ENCODE assay signal across 1 cellular context in the genomic region with DNA sequence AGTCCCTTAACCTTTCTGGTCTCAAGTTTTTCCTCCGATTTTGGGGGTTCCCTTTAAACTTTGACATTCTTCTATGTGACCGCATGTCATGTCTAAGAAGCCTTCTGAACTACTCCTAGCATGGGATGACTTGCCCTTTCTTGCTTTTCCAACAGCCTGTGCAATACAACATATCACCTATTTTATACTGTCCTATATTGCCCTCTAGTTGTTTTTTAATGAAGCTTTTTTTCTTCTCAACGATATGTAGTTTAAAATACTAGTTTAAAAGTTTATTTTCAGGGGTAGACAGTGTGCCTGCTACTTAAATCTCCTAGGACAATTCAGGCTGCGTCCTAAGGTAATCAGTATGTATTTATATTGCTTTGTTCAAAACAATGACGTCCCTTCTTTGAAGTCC.
TF ChIP-seq lines count a peak whose summit lies in the region.

No MANE protein-coding gene starts in this region.

TF ChIP-seq in SK-N-SH, 30 proteins besides CTCF, POLR2A, EP300 and RAD21 (continued from another document):
- TF ChIP-seq SMC3 (IDR thresholded peaks at IDR 0.05; ENCODE audit: low read depth, low read length) (no peak), RXRA (IDR thresholded peaks at IDR 0.05; ENCODE audit: borderline replicate concordance, low read depth) (no peak), EZH2phosphoT487 (IDR thresholded peaks at IDR 0.05; ENCODE audit: borderline replicate concordance, low read depth) (no peak), ELF1 (IDR thresholded peaks at IDR 0.05) (no peak), FOXJ3 (CRISPR knock-in tag; IDR thresholded peaks at IDR 0.05) (no peak), ZBTB33 (IDR thresholded peaks at IDR 0.05; ENCODE audit: borderline replicate concordance, low read depth) (no peak), TCF12 (IDR thresholded peaks at IDR 0.05) (no peak), FOSL2 (IDR thresholded peaks at IDR 0.05; ENCODE audit: borderline replicate concordance, low read depth) (no peak), REST (IDR thresholded peaks at IDR 0.05; ENCODE audit: low read depth, low read length) (no peak), GABPA (IDR thresholded peaks at IDR 0.05; ENCODE audit: low read depth) (no peak)
- TF ChIP-seq, protein P1, sequence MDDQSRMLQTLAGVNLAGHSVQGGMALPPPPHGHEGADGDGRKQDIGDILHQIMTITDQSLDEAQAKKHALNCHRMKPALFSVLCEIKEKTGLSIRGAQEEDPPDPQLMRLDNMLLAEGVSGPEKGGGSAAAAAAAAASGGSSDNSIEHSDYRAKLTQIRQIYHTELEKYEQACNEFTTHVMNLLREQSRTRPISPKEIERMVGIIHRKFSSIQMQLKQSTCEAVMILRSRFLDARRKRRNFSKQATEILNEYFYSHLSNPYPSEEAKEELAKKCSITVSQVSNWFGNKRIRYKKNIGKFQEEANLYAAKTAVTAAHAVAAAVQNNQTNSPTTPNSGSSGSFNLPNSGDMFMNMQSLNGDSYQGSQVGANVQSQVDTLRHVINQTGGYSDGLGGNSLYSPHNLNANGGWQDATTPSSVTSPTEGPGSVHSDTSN (IDR thresholded peaks at IDR 0.05): no peak
